In the genomic region with DNA sequence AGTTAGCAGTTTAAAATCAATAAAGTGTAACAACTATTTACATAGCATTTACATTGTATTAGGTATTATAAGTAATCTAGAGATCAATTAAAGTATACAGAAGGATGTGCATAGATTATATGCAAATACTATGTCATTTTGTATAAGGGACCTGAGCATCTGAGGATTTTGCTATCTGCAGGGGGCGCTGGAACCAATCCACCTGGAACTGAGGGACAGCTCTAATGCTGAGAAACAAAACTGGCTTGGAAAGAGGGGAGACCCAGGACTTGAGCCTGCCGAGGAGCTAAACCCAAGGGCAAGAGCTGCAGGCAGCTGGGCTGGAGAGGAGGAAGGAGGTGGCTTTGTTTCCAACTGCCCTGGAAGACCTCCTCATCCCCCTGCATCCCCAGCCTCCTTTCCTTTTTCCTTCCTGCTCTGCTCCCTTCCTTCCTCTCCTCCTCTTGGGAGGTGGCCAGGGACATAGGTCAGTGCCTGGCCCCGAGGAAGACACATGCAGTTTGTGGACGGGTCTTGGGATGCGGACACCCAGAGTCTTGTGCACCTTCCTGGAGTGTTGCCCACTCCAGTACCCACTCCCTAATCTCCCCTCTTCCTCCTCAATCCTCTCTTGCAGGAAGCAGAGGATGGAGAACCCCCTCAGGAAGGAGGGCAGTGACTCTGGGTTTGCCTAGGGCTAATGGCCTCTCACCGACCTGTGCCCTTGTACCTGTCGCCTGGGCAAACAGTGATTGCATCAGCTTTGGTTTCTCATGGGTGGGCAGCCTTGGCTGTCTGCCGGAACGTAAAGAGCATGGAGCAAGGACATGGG, we compare ENCODE assay signal across 7 cellular contexts. TPM values are rescaled to one million over a fixed set of nuclear protein-coding genes. Genes with fewer than 3 reads are reported as not detected.
DNase-seq lines count a peak whose midpoint lies in the region; ATAC-seq, FAIRE-seq and TF ChIP-seq lines count a peak whose summit lies in the region.

No MANE protein-coding gene starts in this region.

- H3K9ac ChIP-seq in GM12878 (ENCODE audit: control insufficient read depth, insufficient read depth, low read length): no peak overlapping the region

- H3K27me3 ChIP-seq in Peyer's patch (no peaks in the 10 kb centered on the region), GM12878 (replicated peaks in 1 of 2; ENCODE audit: control insufficient read depth in 2 of 2, insufficient read depth in 2 of 2, low read length in 1 of 2) (peaks cover 0 to 3% of the 10 kb centered on the region in 2 experiments; a peak in 1 of 4 replicates)

- TF ChIP-seq CTCF in GM13977 (IDR thresholded peaks at IDR 0.05; ENCODE audit: extremely low read depth, insufficient read depth, missing control alignments): peak; percentile 63
- peak in 4 of 6 experiments; percentile 23 to 39 (median 36) for TF ChIP-seq CTCF in Peyer's patch (IDR thresholded peaks at IDR 0.05)
- TF ChIP-seq CTCF in GM12878 (IDR thresholded peaks at IDR 0.05 in 2 of 3, conservative IDR thresholded peaks at IDR 0.05 in 1 of 3; ENCODE audit: control insufficient read depth in 2 of 3, extremely low read depth in 1 of 3, insufficient read depth in 1 of 3, low read depth in 3 of 3, low read length in 3 of 3): peak; percentile 39 to 51 (median 47); a peak in 5 of 6 replicates
- TF ChIP-seq CTCF in retinal pigment epithelial cell (conservative IDR thresholded peaks at IDR 0.05; ENCODE audit: low read depth, low read length): peak; percentile 59

- SMC1A ChIA-PET in GM12878 (lab: Charles Lee; ENCODE audit: uncharacterized antibody, unreplicated experiment): interaction anchor here (0.9 to 2.2 kb wide), 6 partner anchors 8 to 132 kb away, joined by 3 to 10 read pairs (median 4); no protein-coding TSS in a partner anchor

- FAIRE-seq in GM12878 (lab: Jason Lieb, UNC): peak; percentile 41

- H3K9me3 ChIP-seq in Peyer's patch (no peaks in the 10 kb centered on the region), GM12878 (replicated peaks; ENCODE audit: control insufficient read depth, insufficient read depth, low read length) (no peaks in the 10 kb centered on the region)

- in situ Hi-C loops in GM13977 (cut with MboI; ENCODE audit: low pct_unique_long_range_greater_than_20kb, low sequenced_read_pairs, unreplicated experiment): no loop called here
- in situ Hi-C loops in GM12878 (cut with MboI): no loop called here

- H3K4me1 ChIP-seq in Peyer's patch: no peaks in the 10 kb centered on the region
- peaks cover 21% of the 10 kb centered on the region for H3K4me1 ChIP-seq in GM12878 (ENCODE audit: control insufficient read depth, insufficient read depth, low read length)

- peak; percentile 65 for ATAC-seq in GM12878

- POLR2A ChIA-PET in GM12878 (lab: Charles Lee): interaction anchor here (1.0 kb wide), 1 partner anchor 61 kb away, joined by 3 read pairs; no protein-coding TSS in a partner anchor

- H2AFZ ChIP-seq in GM12878 (ENCODE audit: control insufficient read depth, low read depth, low read length): no peak overlapping the region

- RAD21 ChIA-PET in GM12878 (lab: Charles Lee; ENCODE audit: unreplicated experiment): interaction anchor here (1.0 to 1.4 kb wide), 3 partner anchors 8 to 62 kb away, joined by 3 to 4 read pairs (median 3); no protein-coding TSS in a partner anchor

- no peaks in the 10 kb centered on the region for H3K36me3 ChIP-seq in Peyer's patch
- H3K36me3 ChIP-seq in GM12878 (ENCODE audit: control insufficient read depth in 2 of 2, insufficient read depth in 2 of 2, low read length in 1 of 2): no peaks in the 10 kb centered on the region

- DNase-seq in GM13977 (ENCODE audit: low spot score) (no peak), Peyer's patch (peak in 2 of 3 donors; percentile 69 to 81), GM12878 (ENCODE audit: low read depth, low spot score) (peak; percentile 8), retinal pigment epithelial cell (ENCODE audit: low read depth) (no peak), NCI-H2107 treated with DMSO at 0.1 percent for 48 hours (lab: John Stamatoyannopoulos, UW; ENCODE audit: unreplicated experiment) (no peak), posterior vena cava (ENCODE audit: low spot score) (no peak), NCI-H2171 treated with DMSO at 0.1 percent for 48 hours (lab: John Stamatoyannopoulos, UW) (no peak)

- CTCF ChIA-PET in GM12878 (lab: Yijun Ruan, JAX): interaction anchor here (0.9 to 5.6 kb wide), 8 partner anchors 8 to 132 kb away, joined by 3 to 36 read pairs (median 4); no protein-coding TSS in a partner anchor

- no TSS peak for BruUV-seq in GM12878 (replicated peaks; lab: Mats Ljungman, UMichigan)

- H3K27ac ChIP-seq in Peyer's patch (no peak overlapping the region), GM12878 (ENCODE audit: control insufficient read depth, insufficient read depth) (no peak overlapping the region)

- H3K4me3 ChIP-seq in Peyer's patch (no peak overlapping the region), GM12878 (no peak overlapping the region), retinal pigment epithelial cell (ENCODE audit: low read length) (no peak overlapping the region)

- peak; percentile 65 for TF ChIP-seq RAD21 in GM12878 (IDR thresholded peaks at IDR 0.05; ENCODE audit: insufficient read depth, low read depth, low read length)

- no peaks in the 10 kb centered on the region for H3K79me2 ChIP-seq in GM12878 (ENCODE audit: control insufficient read depth, insufficient read depth, low read length)

- intact Hi-C loops in GM12878 (cut with micrococcal nuclease; ENCODE audit: unreplicated experiment): loop anchor here (2.0 kb wide), 1 partner anchor 62 kb away; no protein-coding TSS in a partner anchor
- intact Hi-C loops in posterior vena cava (cut with DNase I): no loop called here

- no peak for TF ChIP-seq EP300 in GM12878 (IDR thresholded peaks at IDR 0.05; ENCODE audit: borderline replicate concordance in 1 of 2, control insufficient read depth in 1 of 2, low read depth in 2 of 2, low read length in 2 of 2)

- H4K20me1 ChIP-seq in GM12878 (ENCODE audit: control insufficient read depth, insufficient read depth): no peaks in the 10 kb centered on the region

- 50% methylated on average over 9 of the region's 9 CpGs for WGBS in GM12878 (ENCODE audit: insufficient coverage, insufficient replicate concordance, low lambda C conversion rate, missing lambda C conversion rate)

- TF ChIP-seq POLR2A in Peyer's patch (IDR thresholded peaks at IDR 0.05) (no peak), GM12878 (IDR thresholded peaks at IDR 0.05; ENCODE audit: low read depth, low read length) (no peak)

- no peak overlapping the region for H3K4me2 ChIP-seq in GM12878 (ENCODE audit: control insufficient read depth, insufficient read depth)

TF ChIP-seq in GM12878, 131 proteins besides CTCF, POLR2A, EP300 and RAD21 (continues in another document):
- TF ChIP-seq PAX5 (IDR thresholded peaks at IDR 0.05; ENCODE audit: borderline replicate concordance, low read depth, low read length): peak; percentile 66
- no peak for TF ChIP-seq KDM1A (IDR thresholded peaks at IDR 0.05; ENCODE audit: borderline replicate concordance)
- TF ChIP-seq, protein P1, sequence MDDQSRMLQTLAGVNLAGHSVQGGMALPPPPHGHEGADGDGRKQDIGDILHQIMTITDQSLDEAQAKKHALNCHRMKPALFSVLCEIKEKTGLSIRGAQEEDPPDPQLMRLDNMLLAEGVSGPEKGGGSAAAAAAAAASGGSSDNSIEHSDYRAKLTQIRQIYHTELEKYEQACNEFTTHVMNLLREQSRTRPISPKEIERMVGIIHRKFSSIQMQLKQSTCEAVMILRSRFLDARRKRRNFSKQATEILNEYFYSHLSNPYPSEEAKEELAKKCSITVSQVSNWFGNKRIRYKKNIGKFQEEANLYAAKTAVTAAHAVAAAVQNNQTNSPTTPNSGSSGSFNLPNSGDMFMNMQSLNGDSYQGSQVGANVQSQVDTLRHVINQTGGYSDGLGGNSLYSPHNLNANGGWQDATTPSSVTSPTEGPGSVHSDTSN (IDR thresholded peaks at IDR 0.05; ENCODE audit: insufficient replicate concordance, low read depth, low read length): peak; percentile 28

RNA-seq across cellular contexts. Expression of gene RTP3, which starts 0.8 kb away (rescaled TPM):
- total RNA-seq in Peyer's patch: not detected
- not detected in 2 replicates for total RNA-seq in GM12878 (2013; cell fraction: nucleolus; rRNA removed)
- not detected in 2 replicates for total RNA-seq in GM12878 (2014; rRNA removed)
- total RNA-seq in GM12878 (2014; rRNA removed; fragmentation: Illumina TruSeq; extraction: Trizol): not detected in 2 replicates
- not detected in 2 replicates for total RNA-seq in GM12878 (2021)
- polyA plus RNA-seq in GM12878 (2011; ENCODE audit: low read depth): not detected
- polyA plus RNA-seq in GM12878 (2011; rRNA removed): not detected in 2 replicates
- polyA plus RNA-seq in GM12878 (2011; cell fraction: cytosol; rRNA removed): not detected in 2 replicates
- not detected in 2 replicates for polyA plus RNA-seq in GM12878 (2011; cell fraction: nucleus; rRNA removed)
- polyA plus RNA-seq in GM12878 (2012): not detected in 2 replicates
- not detected in 2 replicates for polyA plus RNA-seq in GM12878 (2014; fragmentation: Illumina TruSeq; extraction: Trizol)
- under 1 TPM in 1 of 2 experiments, not detected in 1; 0.06 TPM for polyA plus RNA-seq in GM12878 (2014; fragmentation: Nextera tagmentation; extraction: Ambion mirVana)
- not detected in 2 replicates for polyA plus RNA-seq in GM12878 (2014; rRNA removed)
- not detected for polyA plus RNA-seq in GM12878 (2016; fragmentation: Nextera tagmentation; extraction: Ambion mirVana)
- not detected in 2 replicates for polyA minus RNA-seq in GM12878 (2011; rRNA and poly(A)+ RNA removed)
- polyA minus RNA-seq in GM12878 (2011; cell fraction: cytosol; rRNA and poly(A)+ RNA removed): not detected in 2 replicates
- not detected in 2 replicates for polyA minus RNA-seq in GM12878 (2011; cell fraction: nucleus; rRNA and poly(A)+ RNA removed)
- total RNA-seq in posterior vena cava: not detected

RNA-seq across cellular contexts. Expression of gene LTF, which starts 32.2 kb away (rescaled TPM):
- total RNA-seq in Peyer's patch: 10 to 100 TPM in 1 of 4 donors, 1 to 10 TPM in 1, under 1 TPM in 1, not detected in 1; 0.38 to 12.4 (median 1.1) TPM
- not detected in 2 replicates for total RNA-seq in GM12878 (2013; cell fraction: nucleolus; rRNA removed)
- total RNA-seq in GM12878 (2014; rRNA removed): 0.44 TPM in 1 of 2 replicates, not detected in the other
- total RNA-seq in GM12878 (2014; rRNA removed; fragmentation: Illumina TruSeq; extraction: Trizol): not detected in 2 replicates
- 0.31 TPM in 1 of 2 replicates, not detected in the other for total RNA-seq in GM12878 (2021)
- not detected for polyA plus RNA-seq in GM12878 (2011; ENCODE audit: low read depth)
- not detected in 2 replicates for polyA plus RNA-seq in GM12878 (2011; rRNA removed)
- polyA plus RNA-seq in GM12878 (2011; cell fraction: cytosol; rRNA removed): not detected in 2 replicates
- not detected in 2 replicates for polyA plus RNA-seq in GM12878 (2011; cell fraction: nucleus; rRNA removed)
- 0.06 TPM in 1 of 2 replicates, not detected in the other for polyA plus RNA-seq in GM12878 (2012)
- polyA plus RNA-seq in GM12878 (2014; fragmentation: Illumina TruSeq; extraction: Trizol): 0.03 TPM in 1 of 2 replicates, not detected in the other
- polyA plus RNA-seq in GM12878 (2014; fragmentation: Nextera tagmentation; extraction: Ambion mirVana): not detected
- not detected in 2 replicates for polyA plus RNA-seq in GM12878 (2014; rRNA removed)
- polyA plus RNA-seq in GM12878 (2016; fragmentation: Nextera tagmentation; extraction: Ambion mirVana): not detected
- polyA minus RNA-seq in GM12878 (2011; rRNA and poly(A)+ RNA removed): not detected in 2 replicates
- not detected in 2 replicates for polyA minus RNA-seq in GM12878 (2011; cell fraction: cytosol; rRNA and poly(A)+ RNA removed)
- polyA minus RNA-seq in GM12878 (2011; cell fraction: nucleus; rRNA and poly(A)+ RNA removed): not detected in 2 replicates
- 1 to 10 TPM; 3.6 to 3.7 TPM for total RNA-seq in posterior vena cava

Comparison
In these comparisons a context has a peak if more than half of its experiments do, and no peak if none do; other contexts are left out.
1. DNase-seq: peak in Peyer's patch (2 of 3) and GM12878 (single experiment); none in GM13977 (single experiment), retinal pigment epithelial cell (single experiment), NCI-H2107 treated with DMSO at 0.1 percent for 48 hours (single experiment), posterior vena cava (single experiment) and NCI-H2171 treated with DMSO at 0.1 percent for 48 hours (single experiment).
2. Peak in every context shown above with its lines, with median percentiles within 50 percentile points of each other: CTCF ChIP-seq.